21 cellular contexts compared by ENCODE assay signal in genomic region chr2:173043897-173044472, GRCh38. TPM values are rescaled to one million over a fixed set of nuclear protein-coding genes. Genes with fewer than 3 reads are reported as not detected.
A peak's percentile ranks its signal among the peaks of the same experiment; 100 is the strongest.
DNase-seq lines count a peak whose midpoint lies in the region; ATAC-seq and TF ChIP-seq lines count a peak whose summit lies in the region.
"Had no signal": no experiment of that assay in that cellular context is flagged by ENCODE, and none has a peak within 500 bp of the region (broad histone marks: within the 10 kb centered on the region; RNA-seq: fewer than 3 reads in every experiment).

No MANE protein-coding gene starts in this region.

- ATAC-seq in PC-3 = no peak
- ATAC-seq in left ventricle myocardium superior = peak; percentile 15
- ATAC-seq in gastrocnemius medialis = no peak
- no peak for ATAC-seq in HG02571 (IDR thresholded peaks at IDR 0.05; ENCODE audit: unreplicated experiment)
- ATAC-seq: SK-N-SH treated with all-trans-retinoic acid at 6 μM for 48 hours had no signal

- H3K4me1 ChIP-seq in breast epithelium = peaks cover 0 to 4% of the 10 kb centered on the region in 2 donors
- H3K4me1 ChIP-seq in PC-3 (ENCODE audit: insufficient read depth, low read length) = peaks cover 28% of the 10 kb centered on the region
- H3K4me1 ChIP-seq in gastrocnemius medialis = peaks cover 18 to 19% of the 10 kb centered on the region in 2 donors

- TF ChIP-seq POLR2A in breast epithelium (IDR thresholded peaks at IDR 0.05) (no peak), gastrocnemius medialis (IDR thresholded peaks at IDR 0.05) (no peak)

- H3F3A ChIP-seq in PC-3 (ENCODE audit: low read length, unreplicated experiment) = no peaks in the 10 kb centered on the region

- H3K4me3 ChIP-seq in breast epithelium = no peak overlapping the region
- H3K4me3 ChIP-seq in PC-3 (ENCODE audit: low read length) = no peak overlapping the region
- H3K4me3 ChIP-seq in gastrocnemius medialis = no peak overlapping the region

- DNase-seq in breast epithelium (ENCODE audit: low spot score in 2 of 2) (no peak), MCF 10A (ENCODE audit: unreplicated experiment) (no peak), PC-3 (no peak), left ventricle myocardium superior (no peak), gastrocnemius medialis (no peak), GDM1 (lab: John Stamatoyannopoulos, UW) (no peak), AG20443 (ENCODE audit: low spot score) (no peak)
- DNase-seq: Calu3; CD4-positive, CD25-positive, alpha-beta regulatory T cell; DMS79 treated with DMSO at 0.1 percent for 48 hours; GF-D8; Kasumi-1; NCI-H1436 treated with DMSO at 0.1 percent for 48 hours; NCI-H2081 treated with DMSO at 0.1 percent for 48 hours; NCI-H2227 treated with DMSO at 0.1 percent for 48 hours; NCI-H524 treated with DMSO at 0.1 percent for 48 hours; NK-92 treated with Interleukin-12 subunit alpha and Interleukin-12 subunit beta, amount 100 ng/mL, for 24 hours; OCI-M1; SHP77 had no signal

- CTCF ChIA-PET in MCF 10A (lab: Yijun Ruan, JAX) (interaction anchor here (0.8 to 2.4 kb wide), 4 partner anchors 12 to 36 kb away, joined by 3 to 8 read pairs (median 4); no protein-coding TSS in a partner anchor), PC-3 (lab: Charles Lee) (interaction anchor here (0.5 kb wide), 1 partner anchor 230 kb away, joined by 4 read pairs; no protein-coding TSS in a partner anchor)

- no peaks in the 10 kb centered on the region for H3K9me2 ChIP-seq in PC-3 (replicated peaks; ENCODE audit: low read length)

- POLR2A ChIA-PET in MCF 10A (lab: Yijun Ruan, JAX) = interaction anchor here (0.7 to 1.3 kb wide), 2 partner anchors 16 to 37 kb away, joined by 3 to 5 read pairs; no protein-coding TSS in a partner anchor
- POLR2A ChIA-PET in PC-3 (lab: Charles Lee; ENCODE audit: unreplicated experiment) = no interaction called here

- H3K27ac Mint-ChIP-seq in MCF 10A (ENCODE audit: low read depth, unreplicated experiment) = no peak overlapping the region

- H3K9me3 ChIP-seq in breast epithelium = no peaks in the 10 kb centered on the region
- H3K9me3 ChIP-seq in PC-3 (ENCODE audit: low read length) = no peaks in the 10 kb centered on the region
- H3K9me3 ChIP-seq in gastrocnemius medialis = no peaks in the 10 kb centered on the region

- H3K9me3 Mint-ChIP-seq in MCF 10A (ENCODE audit: unreplicated experiment) = no peaks in the 10 kb centered on the region
- H3K9me3 Mint-ChIP-seq: CD4-positive, CD25-positive, alpha-beta regulatory T cell had no signal

- in situ Hi-C loops in gastrocnemius medialis (cut with MboI; ENCODE audit: low sequenced_read_pairs in 4 of 4) = loop anchor here in 1 of 4 donors (25.0 kb wide), 1 partner anchor 968 kb away; no protein-coding TSS in a partner anchor

- H3K27ac ChIP-seq in breast epithelium (peak overlapping the region; percentile 84 to 85), PC-3 (ENCODE audit: low read length) (0 out of 2 replicates have a peak overlapping the region, but pooled peaks have one; percentile 18), gastrocnemius medialis (peak overlapping the region; percentile 24 to 65 (median 45))

- no peaks in the 10 kb centered on the region for H3K27me3 ChIP-seq in breast epithelium
- no peaks in the 10 kb centered on the region for H3K27me3 ChIP-seq in PC-3 (ENCODE audit: low read length)
- H3K27me3 ChIP-seq in gastrocnemius medialis = no peaks in the 10 kb centered on the region

- TF ChIP-seq CTCF in breast epithelium (IDR thresholded peaks at IDR 0.05) (no peak), MCF 10A (IDR thresholded peaks at IDR 0.05; ENCODE audit: unreplicated experiment) (no peak), PC-3 (conservative IDR thresholded peaks at IDR 0.05; ENCODE audit: low read depth, low read length) (no peak), gastrocnemius medialis (IDR thresholded peaks at IDR 0.05 in 4 of 5, conservative IDR thresholded peaks at IDR 0.05 in 1 of 5) (no peak)

- BruUV-seq in MCF 10A (replicated peaks; lab: Mats Ljungman, UMichigan) = no TSS peak
- no TSS peak for BruUV-seq in PC-3 (replicated peaks; lab: Mats Ljungman, UMichigan)

- H2AFZ ChIP-seq in PC-3 (ENCODE audit: low read length) = no peak overlapping the region

- no peaks in the 10 kb centered on the region for H3K36me3 ChIP-seq in breast epithelium
- no peaks in the 10 kb centered on the region for H3K36me3 ChIP-seq in PC-3 (ENCODE audit: low read depth, low read length)
- H3K36me3 ChIP-seq in gastrocnemius medialis = no peaks in the 10 kb centered on the region

- no peak overlapping the region for H3K4me3 Mint-ChIP-seq in MCF 10A (ENCODE audit: unreplicated experiment)
- H3K4me3 Mint-ChIP-seq: CD4-positive, CD25-positive, alpha-beta regulatory T cell had no signal

- H3K79me2 ChIP-seq in PC-3 (ENCODE audit: low read length) = no peaks in the 10 kb centered on the region

- no peak overlapping the region for H3K4me2 ChIP-seq in PC-3 (ENCODE audit: low read length)

- H3K4me1 Mint-ChIP-seq in MCF 10A (ENCODE audit: insufficient read depth, unreplicated experiment) = peaks cover 12% of the 10 kb centered on the region
- H3K4me1 Mint-ChIP-seq: CD4-positive, CD25-positive, alpha-beta regulatory T cell had no signal

- no peak overlapping the region for H3K9ac ChIP-seq in PC-3 (ENCODE audit: low read length)

- no peaks in the 10 kb centered on the region for H3K36me3 Mint-ChIP-seq in MCF 10A (ENCODE audit: insufficient read depth, unreplicated experiment)
- H3K36me3 Mint-ChIP-seq: CD4-positive, CD25-positive, alpha-beta regulatory T cell had no signal

- no peaks in the 10 kb centered on the region for H4K20me1 ChIP-seq in PC-3 (ENCODE audit: low read length)

- no peaks in the 10 kb centered on the region for H3K27me3 Mint-ChIP-seq in MCF 10A (ENCODE audit: insufficient read depth, unreplicated experiment)
- H3K27me3 Mint-ChIP-seq: CD4-positive, CD25-positive, alpha-beta regulatory T cell had no signal

- intact Hi-C loops in breast epithelium (cut with DNase I; ENCODE audit: low total_unique reads) = no loop called here
- intact Hi-C loops in MCF 10A (cut with micrococcal nuclease) = no loop called here
- intact Hi-C loops in PC-3 (cut with micrococcal nuclease) = no loop called here
- intact Hi-C loops in left ventricle myocardium superior (cut with micrococcal nuclease) = no loop called here
- intact Hi-C loops in gastrocnemius medialis (cut with DNase I; ENCODE audit: low total_unique reads) = no loop called here

RNA-seq across cellular contexts. Expression of gene MAP3K20, which starts 31.7 kb away (rescaled TPM):
- total RNA-seq in breast epithelium = 10 to 100 TPM; 34.8 to 67.0 (median 42.9) TPM
- 134 and 150 TPM in 2 replicates for total RNA-seq in MCF 10A (2022)
- 23.1 and 29.8 TPM in 2 replicates for total RNA-seq in PC-3 (2014; rRNA removed)
- 429 TPM for total RNA-seq in left ventricle myocardium superior
- total RNA-seq in gastrocnemius medialis = 100 to 1,000 TPM; 225 to 517 (median 280) TPM

Comparison
In these comparisons a context has a peak if more than half of its experiments do, and no peak if none do; other contexts are left out.
1. H3K27ac ChIP-seq: peak in every context shown above with its lines; median percentile 84 in breast epithelium; 45 in gastrocnemius medialis; 18 in PC-3.